25 cellular contexts compared by ENCODE assay signal in the genomic region with DNA sequence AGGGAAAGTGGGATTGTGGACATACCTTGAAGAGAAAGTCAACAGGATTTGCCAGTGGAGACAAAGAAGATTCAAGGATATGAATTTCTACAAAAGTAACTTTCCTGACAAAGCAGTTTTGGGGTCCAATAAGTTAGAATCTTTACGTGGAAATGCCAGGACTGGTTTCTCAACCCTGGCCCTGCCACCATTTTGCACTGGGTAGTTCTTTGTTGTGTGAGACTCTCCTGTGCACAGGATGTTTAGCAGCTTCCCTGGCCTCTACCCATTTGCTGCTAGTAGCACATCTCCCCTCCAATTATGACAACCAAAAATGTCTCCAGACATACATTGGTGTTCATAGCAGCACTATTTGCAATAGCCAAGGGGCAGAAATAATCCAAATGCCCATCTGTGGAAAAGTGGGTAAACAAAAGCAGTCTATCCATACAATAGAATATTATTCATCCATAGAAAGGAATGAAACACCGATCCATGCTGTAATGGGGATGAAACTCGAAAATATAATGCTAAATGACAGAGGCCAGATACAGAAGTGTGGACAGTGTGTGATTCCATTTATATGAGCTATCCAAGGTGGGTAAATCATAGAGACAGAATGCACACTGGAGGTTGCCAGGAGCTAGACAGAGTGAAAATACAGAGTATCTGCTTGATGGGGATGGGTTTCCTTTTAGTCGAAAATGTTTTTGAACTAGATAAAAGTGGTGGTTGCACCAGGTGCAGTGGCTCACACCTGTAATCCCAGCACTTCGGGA.
"Had no signal": no experiment of that assay in that cellular context is flagged by ENCODE, and none has a peak within 500 bp of the region (broad histone marks: within the 10 kb centered on the region; RNA-seq: fewer than 3 reads in every experiment).

No MANE protein-coding gene starts in this region.

- H3K27ac Mint-ChIP-seq: activated naive CD4-positive, alpha-beta T cell treated with anti-CD3 and anti-CD28 coated beads for 36 hours; activated naive CD8-positive, alpha-beta T cell; activated T-helper 17 cell treated with anti-CD3 and anti-CD28 coated beads, Interleukin-2, amount 50 U/mL, for 72 hours; T-helper 1 cell treated with Interleukin-12 subunit alpha and Interleukin-12 subunit beta and Interleukin-4 antibody, amounts not matched to agents 30 μg/mL and 1 μg/mL, for 36 hours had no signal

- H3K27ac ChIP-seq: brain microvascular endothelial cell, cardiac muscle cell, SJCRH30 had no signal

- H3K4me1 Mint-ChIP-seq: activated T-helper 17 cell treated with anti-CD3 and anti-CD28 coated beads, Interleukin-2, amount 50 U/mL, for 72 hours had no signal

- H3K36me3 Mint-ChIP-seq: activated naive CD8-positive, alpha-beta T cell had no signal

- ATAC-seq: activated CD4-positive, CD25-positive, alpha-beta regulatory T cell treated with anti-CD3 and anti-CD28 coated beads, Interleukin-2, amount 50 U/mL, for 24 hours; activated T-helper 17 cell treated with anti-CD3 and anti-CD28 coated beads, Interleukin-2, amount 50 U/mL, for 72 hours had no signal

- H3K4me3 Mint-ChIP-seq: activated naive CD4-positive, alpha-beta T cell treated with anti-CD3 and anti-CD28 coated beads for 36 hours; activated naive CD8-positive, alpha-beta T cell; activated T-helper 17 cell treated with anti-CD3 and anti-CD28 coated beads, Interleukin-2, amount 50 U/mL, for 72 hours; T-helper 1 cell treated with Interleukin-12 subunit alpha and Interleukin-12 subunit beta and Interleukin-4 antibody, amounts not matched to agents 30 μg/mL and 1 μg/mL, for 36 hours had no signal

- H3K9me3 ChIP-seq: MG63, SJCRH30, SK-N-SH had no signal

- H3K4me3 ChIP-seq: cardiac muscle cell, MG63, SJCRH30 had no signal

- DNase-seq: activated CD4-positive, alpha-beta T cell treated with anti-CD3 and anti-CD28 coated beads for 48 hours; activated CD4-positive, alpha-beta T cell treated with anti-CD3 and anti-CD28 coated beads, Interleukin-2, amount 50 U/mL, for 48 hours; activated gamma-delta T cell; activated naive CD4-positive, alpha-beta T cell treated with anti-CD3 and anti-CD28 coated beads for 36 hours; activated T-cell treated with anti-CD3 and anti-CD28 coated beads for 4 hours; activated T-cell treated with anti-CD3 and anti-CD28 coated beads, Interleukin-2, amount 50 U/mL, for 48 hours; amygdala; brain microvascular endothelial cell; MG63; NCI-H1105; NCI-H1436; NCI-H1930; NCI-H2171; NCI-H2227 treated with DMSO at 0.1 percent for 48 hours; NCI-H446 treated with DMSO at 0.1 percent for 48 hours; NCI-H524 treated with DMSO at 0.1 percent for 48 hours; NCI-H774; SJCRH30; SK-N-SH; SW 1271 had no signal

- H3K4me1 ChIP-seq: SJCRH30 had no signal

- H3K36me3 ChIP-seq: brain microvascular endothelial cell, cardiac muscle cell, MG63, SJCRH30 had no signal

- H3K9me3 Mint-ChIP-seq: activated naive CD4-positive, alpha-beta T cell treated with anti-CD3 and anti-CD28 coated beads for 36 hours; activated T-helper 17 cell treated with anti-CD3 and anti-CD28 coated beads, Interleukin-2, amount 50 U/mL, for 72 hours; T-helper 1 cell treated with Interleukin-12 subunit alpha and Interleukin-12 subunit beta and Interleukin-4 antibody, amounts not matched to agents 30 μg/mL and 1 μg/mL, for 36 hours had no signal

- H3K27me3 ChIP-seq: brain microvascular endothelial cell, cardiac muscle cell, MG63, SJCRH30 had no signal
